ENCODE assay signal across 20 cellular contexts in genomic region chrX:46961097-46961496, GRCh38.
"Had no signal": no experiment of that assay in that cellular context is flagged by ENCODE, and none has a peak within 500 bp of the region (broad histone marks: within the 10 kb centered on the region; RNA-seq: fewer than 3 reads in every experiment).

No MANE protein-coding gene starts in this region.

- H3K36me3 Mint-ChIP-seq: naive thymus-derived CD8-positive, alpha-beta T cell had no signal

- H3K27ac Mint-ChIP-seq: activated T-cell treated with anti-CD3 and anti-CD28 coated beads, Interleukin-2, amount 50 U/mL, for 72 hours had no signal

- H3K36me3 ChIP-seq: ascending aorta, esophagus muscularis mucosa, prostate gland, right atrium auricular region, thoracic aorta, upper lobe of left lung had no signal

- DNase-seq: activated CD4-positive, alpha-beta T cell treated with anti-CD3 and anti-CD28 coated beads, Interleukin-2, amount 50 U/mL, for 1 hour; activated CD4-positive, CD25-positive, alpha-beta regulatory T cell treated with anti-CD3 and anti-CD28 coated beads, Interleukin-2, amount 50 U/mL, for 72 hours; activated CD8-positive, alpha-beta memory T cell treated with anti-CD3 and anti-CD28 coated beads for 24 hours; activated effector memory CD4-positive, alpha-beta T cell treated with anti-CD3 and anti-CD28 coated beads, Interleukin-2, amount 50 U/mL, for 16 hours; activated naive CD4-positive, alpha-beta T cell treated with anti-CD3 and anti-CD28 coated beads, Interleukin-2, amount 50 U/mL, for 16 hours; activated T-cell treated with anti-CD3 and anti-CD28 coated beads, Interleukin-2, amount 50 U/mL, for 72 hours; cerebellar nuclear complex; cortex of kidney; left ventricle myocardium superior; mesenchymal stem cell; naive thymus-derived CD8-positive, alpha-beta T cell; stimulated activated CD4-positive, alpha-beta T cell treated with anti-CD3 and anti-CD28 coated beads, Interleukin-15, amount 100 ng/mL, for 24 hours; stimulated activated CD4-positive, alpha-beta T cell treated with anti-CD3 and anti-CD28 coated beads, Interleukin-2, amount 100 ng/mL, for 48 hours; T1000; upper lobe of left lung had no signal

- H3K4me1 ChIP-seq: ascending aorta, prostate gland, right atrium auricular region had no signal

- H3K9me3 Mint-ChIP-seq: activated T-cell treated with anti-CD3 and anti-CD28 coated beads, Interleukin-2, amount 50 U/mL, for 72 hours; naive thymus-derived CD8-positive, alpha-beta T cell had no signal

- H3K4me3 Mint-ChIP-seq: activated T-cell treated with anti-CD3 and anti-CD28 coated beads, Interleukin-2, amount 50 U/mL, for 72 hours had no signal

- H3K27me3 ChIP-seq: ascending aorta, right atrium auricular region, upper lobe of left lung had no signal

- H3K27ac ChIP-seq: ascending aorta, esophagus muscularis mucosa, prostate gland, right atrium auricular region, thoracic aorta, upper lobe of left lung had no signal

- H3K4me3 ChIP-seq: ascending aorta, esophagus muscularis mucosa, prostate gland, right atrium auricular region, thoracic aorta, upper lobe of left lung had no signal

- ATAC-seq: activated T-cell treated with anti-CD3 and anti-CD28 coated beads, Interleukin-2, amount 50 U/mL, for 72 hours; naive thymus-derived CD8-positive, alpha-beta T cell had no signal

- H3K9me3 ChIP-seq: ascending aorta, esophagus muscularis mucosa, prostate gland, right atrium auricular region, thoracic aorta, upper lobe of left lung had no signal
